In the genomic region with DNA sequence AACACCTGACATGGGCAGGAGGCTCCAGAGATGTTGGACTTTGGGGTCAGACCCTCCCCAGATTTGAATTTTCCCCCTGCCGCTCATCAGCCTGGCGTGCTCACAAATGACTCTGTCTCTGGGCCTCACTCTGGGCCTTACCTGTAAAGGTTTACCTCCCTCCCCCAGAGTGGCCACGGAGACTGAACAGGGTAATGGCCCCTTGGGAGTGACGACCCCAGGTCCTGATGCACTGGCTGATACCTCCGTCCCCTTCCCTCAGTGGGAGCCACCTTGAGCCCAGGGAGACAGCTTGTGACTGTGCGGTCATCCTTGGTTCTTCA, we compare ENCODE assay signal across 2 cellular contexts.
TF ChIP-seq lines count a peak whose summit lies in the region.

No MANE protein-coding gene starts in this region.

TF ChIP-seq in HepG2, 621 proteins besides CTCF, POLR2A, EP300 and RAD21:
- TF ChIP-seq ZNF3 (CRISPR knock-in tag; IDR thresholded peaks at IDR 0.05) (no peak), HMGA1 (CRISPR knock-in tag; conservative IDR thresholded peaks at IDR 0.05) (no peak), ZNF468 (CRISPR knock-in tag; IDR thresholded peaks at IDR 0.05) (no peak)

TF ChIP-seq in WTC11, 78 proteins besides CTCF, POLR2A, EP300 and RAD21:
- no peak for TF ChIP-seq RORB (CRISPR knock-in tag; IDR thresholded peaks at IDR 0.05)
- no peak for TF ChIP-seq NR1H2 (CRISPR knock-in tag; IDR thresholded peaks at IDR 0.05)
- TF ChIP-seq, protein P1, sequence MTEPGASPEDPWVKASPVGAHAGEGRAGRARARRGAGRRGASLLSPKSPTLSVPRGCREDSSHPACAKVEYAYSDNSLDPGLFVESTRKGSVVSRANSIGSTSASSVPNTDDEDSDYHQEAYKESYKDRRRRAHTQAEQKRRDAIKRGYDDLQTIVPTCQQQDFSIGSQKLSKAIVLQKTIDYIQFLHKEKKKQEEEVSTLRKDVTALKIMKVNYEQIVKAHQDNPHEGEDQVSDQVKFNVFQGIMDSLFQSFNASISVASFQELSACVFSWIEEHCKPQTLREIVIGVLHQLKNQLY (CRISPR knock-in tag; IDR thresholded peaks at IDR 0.05), result no peak
- TF ChIP-seq ZNF317 (CRISPR knock-in tag; IDR thresholded peaks at IDR 0.05; ENCODE audit: borderline replicate concordance, low read depth), result no peak
- no peak for TF ChIP-seq ZNF263 (CRISPR knock-in tag; IDR thresholded peaks at IDR 0.05; ENCODE audit: low read depth)
- TF ChIP-seq, protein P2, sequence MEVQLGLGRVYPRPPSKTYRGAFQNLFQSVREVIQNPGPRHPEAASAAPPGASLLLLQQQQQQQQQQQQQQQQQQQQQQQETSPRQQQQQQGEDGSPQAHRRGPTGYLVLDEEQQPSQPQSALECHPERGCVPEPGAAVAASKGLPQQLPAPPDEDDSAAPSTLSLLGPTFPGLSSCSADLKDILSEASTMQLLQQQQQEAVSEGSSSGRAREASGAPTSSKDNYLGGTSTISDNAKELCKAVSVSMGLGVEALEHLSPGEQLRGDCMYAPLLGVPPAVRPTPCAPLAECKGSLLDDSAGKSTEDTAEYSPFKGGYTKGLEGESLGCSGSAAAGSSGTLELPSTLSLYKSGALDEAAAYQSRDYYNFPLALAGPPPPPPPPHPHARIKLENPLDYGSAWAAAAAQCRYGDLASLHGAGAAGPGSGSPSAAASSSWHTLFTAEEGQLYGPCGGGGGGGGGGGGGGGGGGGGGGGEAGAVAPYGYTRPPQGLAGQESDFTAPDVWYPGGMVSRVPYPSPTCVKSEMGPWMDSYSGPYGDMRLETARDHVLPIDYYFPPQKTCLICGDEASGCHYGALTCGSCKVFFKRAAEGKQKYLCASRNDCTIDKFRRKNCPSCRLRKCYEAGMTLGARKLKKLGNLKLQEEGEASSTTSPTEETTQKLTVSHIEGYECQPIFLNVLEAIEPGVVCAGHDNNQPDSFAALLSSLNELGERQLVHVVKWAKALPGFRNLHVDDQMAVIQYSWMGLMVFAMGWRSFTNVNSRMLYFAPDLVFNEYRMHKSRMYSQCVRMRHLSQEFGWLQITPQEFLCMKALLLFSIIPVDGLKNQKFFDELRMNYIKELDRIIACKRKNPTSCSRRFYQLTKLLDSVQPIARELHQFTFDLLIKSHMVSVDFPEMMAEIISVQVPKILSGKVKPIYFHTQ (CRISPR knock-in tag; IDR thresholded peaks at IDR 0.05), result no peak
- TF ChIP-seq CREM (CRISPR knock-in tag; IDR thresholded peaks at IDR 0.05), result no peak
- no peak for TF ChIP-seq RELA (CRISPR knock-in tag; IDR thresholded peaks at IDR 0.05; ENCODE audit: borderline replicate concordance)
- no peak for TF ChIP-seq ZNF219 (CRISPR knock-in tag; IDR thresholded peaks at IDR 0.05; ENCODE audit: borderline replicate concordance)
- TF ChIP-seq IRF2 (CRISPR knock-in tag; IDR thresholded peaks at IDR 0.05; ENCODE audit: borderline replicate concordance, low read depth), result no peak
- no peak for TF ChIP-seq JAZF1 (CRISPR knock-in tag; IDR thresholded peaks at IDR 0.05)
- TF ChIP-seq ATF1 (CRISPR knock-in tag; IDR thresholded peaks at IDR 0.05), result no peak
- TF ChIP-seq, protein P3, sequence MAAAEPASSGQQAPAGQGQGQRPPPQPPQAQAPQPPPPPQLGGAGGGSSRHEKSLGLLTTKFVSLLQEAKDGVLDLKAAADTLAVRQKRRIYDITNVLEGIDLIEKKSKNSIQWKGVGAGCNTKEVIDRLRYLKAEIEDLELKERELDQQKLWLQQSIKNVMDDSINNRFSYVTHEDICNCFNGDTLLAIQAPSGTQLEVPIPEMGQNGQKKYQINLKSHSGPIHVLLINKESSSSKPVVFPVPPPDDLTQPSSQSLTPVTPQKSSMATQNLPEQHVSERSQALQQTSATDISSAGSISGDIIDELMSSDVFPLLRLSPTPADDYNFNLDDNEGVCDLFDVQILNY (CRISPR knock-in tag; IDR thresholded peaks at IDR 0.05), result no peak
- no peak for TF ChIP-seq ZNF396 (CRISPR knock-in tag; IDR thresholded peaks at IDR 0.05; ENCODE audit: borderline replicate concordance)
